In genomic region chr3:188294823-188295487, GRCh38 we compare ENCODE assay signal across 8 cellular contexts.
DNase-seq lines count a peak whose midpoint lies in the region; ATAC-seq and TF ChIP-seq lines count a peak whose summit lies in the region.

No MANE protein-coding gene starts in this region.

- H3K9me3 Mint-ChIP-seq in naive thymus-derived CD4-positive, alpha-beta T cell: peaks cover 0 to 3% (median 0%) of the 10 kb centered on the region in 11 donors

- DNase-seq in DMS 273 (lab: John Stamatoyannopoulos, UW; ENCODE audit: unreplicated experiment) (peak; percentile 24), DMS 273 treated with DMSO at 0.1 percent for 48 hours (lab: John Stamatoyannopoulos, UW) (no peak), Panc1 (ENCODE audit: low read depth, low spot score) (peak; percentile 93), fibroblast of mammary gland (ENCODE audit: low read depth) (peak; percentile 96), pons (ENCODE audit: low spot score) (peak; percentile 36), OCI-M2 (lab: John Stamatoyannopoulos, UW; ENCODE audit: unreplicated experiment) (no peak)
- DNase-seq in naive thymus-derived CD4-positive, alpha-beta T cell: no peak
- no peak for DNase-seq in stimulated activated CD8-positive, alpha-beta memory T cell treated with anti-CD3 and anti-CD28 coated beads, Interleukin-4, amount 100 ng/mL, for 48 hours

- no peaks in the 10 kb centered on the region for H3K27me3 ChIP-seq in Panc1 (ENCODE audit: control insufficient read depth, insufficient read depth, low read length)
- H3K27me3 ChIP-seq in naive thymus-derived CD4-positive, alpha-beta T cell (ENCODE audit: control insufficient read depth in 2 of 2, insufficient read depth in 2 of 2, low read length in 2 of 2): no peaks in the 10 kb centered on the region

- no peak for TF ChIP-seq CTCF in Panc1 (IDR thresholded peaks at IDR 0.05)
- TF ChIP-seq CTCF in fibroblast of mammary gland (conservative IDR thresholded peaks at IDR 0.05; ENCODE audit: control insufficient read depth, insufficient read depth, low read depth, low read length): no peak

- in situ Hi-C loops in Panc1 (cut with HindIII; ENCODE audit: low pct_unique_long_range_greater_than_20kb, low sequenced_read_pairs): loop anchor here (25.0 kb wide), 1 partner anchor 558 kb away; the partner anchor contains the start of gene BCL6

- H3K27ac Mint-ChIP-seq in naive thymus-derived CD4-positive, alpha-beta T cell: no peak overlapping the region

- H3K36me3 ChIP-seq in Panc1 (ENCODE audit: control insufficient read depth, insufficient read depth, low read length): no peaks in the 10 kb centered on the region
- H3K36me3 ChIP-seq in naive thymus-derived CD4-positive, alpha-beta T cell (ENCODE audit: control insufficient read depth in 2 of 3, insufficient read depth in 3 of 3, low read length in 3 of 3): no peaks in the 10 kb centered on the region

- H3K27me3 Mint-ChIP-seq in naive thymus-derived CD4-positive, alpha-beta T cell: no peaks in the 10 kb centered on the region

- H3K4me3 ChIP-seq in Panc1 (ENCODE audit: low read depth in 2 of 2, low read length in 2 of 2): peak overlapping the region; percentile 13 to 31
- H3K4me3 ChIP-seq in fibroblast of mammary gland (ENCODE audit: control insufficient read depth, low read depth, low read length): no peak overlapping the region
- H3K4me3 ChIP-seq in naive thymus-derived CD4-positive, alpha-beta T cell (ENCODE audit: low read length): no peak overlapping the region

- no peak overlapping the region for H3K4me3 Mint-ChIP-seq in naive thymus-derived CD4-positive, alpha-beta T cell

- POLR2A ChIA-PET in Panc1 (lab: Charles Lee): interaction anchor here (0.6 to 0.9 kb wide), 3 partner anchors 13 to 142 kb away, joined by 3 to 4 read pairs (median 3); no protein-coding TSS in a partner anchor
- POLR2A ChIA-PET in naive thymus-derived CD4-positive, alpha-beta T cell (lab: Charles Lee): no interaction called here

- peak overlapping the region; percentile 92 for H3K27ac ChIP-seq in Panc1 (ENCODE audit: low read length)
- no peak overlapping the region for H3K27ac ChIP-seq in naive thymus-derived CD4-positive, alpha-beta T cell (ENCODE audit: low read depth, low read length)

- ATAC-seq in Panc1: peak; percentile 94
- ATAC-seq in naive thymus-derived CD4-positive, alpha-beta T cell: no peak

- intact Hi-C loops in Panc1 (cut with micrococcal nuclease; ENCODE audit: unreplicated experiment): no loop called here
- intact Hi-C loops in naive thymus-derived CD4-positive, alpha-beta T cell (cut with micrococcal nuclease): loop anchor here in 1 of 2 donors (10.0 kb wide), 1 partner anchor 620 kb away; no protein-coding TSS in a partner anchor

- no peaks in the 10 kb centered on the region for H3K9me3 ChIP-seq in Panc1 (ENCODE audit: control insufficient read depth, insufficient read depth, low read depth, low read length)
- no peaks in the 10 kb centered on the region for H3K9me3 ChIP-seq in naive thymus-derived CD4-positive, alpha-beta T cell (ENCODE audit: control insufficient read depth in 2 of 3, low read length in 3 of 3)

- CTCF ChIA-PET in Panc1 (lab: Charles Lee): interaction anchor here (1.0 to 1.1 kb wide), 2 partner anchors 31 to 555 kb away, joined by 3 to 7 read pairs; no protein-coding TSS in a partner anchor
- CTCF ChIA-PET in naive thymus-derived CD4-positive, alpha-beta T cell (lab: Charles Lee): interaction anchor here (0.5 to 1.0 kb wide), 2 partner anchors 15 to 292 kb away, joined by 3 read pairs; no protein-coding TSS in a partner anchor

- no TSS peak for BruUV-seq in Panc1 (replicated peaks; lab: Mats Ljungman, UMichigan)

- peaks cover 66% of the 10 kb centered on the region for H3K4me1 ChIP-seq in Panc1 (ENCODE audit: control insufficient read depth, insufficient read depth, low read length)
- H3K4me1 ChIP-seq in naive thymus-derived CD4-positive, alpha-beta T cell (ENCODE audit: control insufficient read depth in 2 of 2, insufficient read depth in 2 of 2, low read length in 2 of 2): peaks cover 4 to 6% of the 10 kb centered on the region in 2 donors

- H3K36me3 Mint-ChIP-seq in naive thymus-derived CD4-positive, alpha-beta T cell: peaks cover 0 to 56% (median 22%) of the 10 kb centered on the region in 5 donors

- peaks cover 8 to 62% (median 27%) of the 10 kb centered on the region in 7 donors for H3K4me1 Mint-ChIP-seq in naive thymus-derived CD4-positive, alpha-beta T cell

Comparison
In these comparisons a context has a peak if more than half of its experiments do, and no peak if none do; other contexts are left out.
1. DNase-seq: peak in DMS 273 (single experiment), Panc1 (single experiment), fibroblast of mammary gland (single experiment) and pons (single experiment); none in DMS 273 treated with DMSO at 0.1 percent for 48 hours (single experiment), OCI-M2 (single experiment), naive thymus-derived CD4-positive, alpha-beta T cell (0 of 9) and stimulated activated CD8-positive, alpha-beta memory T cell treated with anti-CD3 and anti-CD28 coated beads, Interleukin-4, amount 100 ng/mL, for 48 hours (single experiment).
2. H3K4me3 ChIP-seq: peak in Panc1 (2 of 2); none in fibroblast of mammary gland (single experiment) and naive thymus-derived CD4-positive, alpha-beta T cell (single experiment).